11 cellular contexts compared by ENCODE assay signal in genomic region chr5:74765201-74765600, GRCh38. TPM values are rescaled to one million over a fixed set of nuclear protein-coding genes. Genes with fewer than 3 reads are reported as not detected.
DNase-seq lines count a peak whose midpoint lies in the region; ATAC-seq and TF ChIP-seq lines count a peak whose summit lies in the region.
"Had no signal": no experiment of that assay in that cellular context is flagged by ENCODE, and none has a peak within 500 bp of the region (broad histone marks: within the 10 kb centered on the region; RNA-seq: fewer than 3 reads in every experiment).

No MANE protein-coding gene starts in this region.

- no peak overlapping the region for H3K4me3 ChIP-seq in CD8-positive, alpha-beta memory T cell (ENCODE audit: low read length)
- H3K4me3 ChIP-seq in Karpas-422 (ENCODE audit: low read length) (peak overlapping the region; percentile 97; the same call in 1 of the 2 replicates), mesodermal cell (ENCODE audit: extremely low read depth, insufficient read depth, low read length, poor library complexity, severe bottlenecking) (no peak overlapping the region), brain microvascular endothelial cell (ENCODE audit: low read depth, low read length) (no peak overlapping the region)

- no peaks in the 10 kb centered on the region for H3K27me3 ChIP-seq in CD8-positive, alpha-beta memory T cell (ENCODE audit: insufficient read depth, low read length, poor library complexity, severe bottlenecking)
- H3K27me3 ChIP-seq in Karpas-422 (ENCODE audit: low read length) (no peaks in the 10 kb centered on the region), brain microvascular endothelial cell (replicated peaks) (no peaks in the 10 kb centered on the region)
- H3K27me3 ChIP-seq: heart left ventricle had no signal

- H3K9me3 ChIP-seq in CD8-positive, alpha-beta memory T cell (ENCODE audit: low read length) = no peaks in the 10 kb centered on the region
- H3K9me3 ChIP-seq in Karpas-422 (ENCODE audit: low read length) = no peaks in the 10 kb centered on the region
- no peaks in the 10 kb centered on the region for H3K9me3 ChIP-seq in mesodermal cell (ENCODE audit: control insufficient read depth, low read length)
- H3K9me3 ChIP-seq: heart left ventricle had no signal

- no peaks in the 10 kb centered on the region for H3K9me2 ChIP-seq in Karpas-422 (replicated peaks; ENCODE audit: insufficient read depth, low read length)

- H3K27me3 Mint-ChIP-seq in CD8-positive, alpha-beta memory T cell = no peaks in the 10 kb centered on the region
- no peaks in the 10 kb centered on the region for H3K27me3 Mint-ChIP-seq in activated naive CD8-positive, alpha-beta T cell treated with anti-CD3 and anti-CD28 coated beads, Interleukin-2, amount 10 ng/mL, durations not matched to agents 7 days and 5 days

- no peak for TF ChIP-seq CTCF in brain microvascular endothelial cell (IDR thresholded peaks at IDR 0.05; ENCODE audit: low read depth, low read length, missing control alignments)

- peaks cover 33% of the 10 kb centered on the region for H3K4me1 ChIP-seq in CD8-positive, alpha-beta memory T cell (ENCODE audit: insufficient read depth, low read length)
- peaks cover 27% of the 10 kb centered on the region for H3K4me1 ChIP-seq in Karpas-422 (ENCODE audit: low read length)
- H3K4me1 ChIP-seq in mesodermal cell (ENCODE audit: control insufficient read depth, insufficient read depth, low read length, poor library complexity, severe bottlenecking) = peaks cover 23% of the 10 kb centered on the region

- no peak overlapping the region for H3K9ac ChIP-seq in Karpas-422 (ENCODE audit: low read length)

- no peak overlapping the region for H3K27ac ChIP-seq in CD8-positive, alpha-beta memory T cell (ENCODE audit: low read depth, low read length)
- no peak overlapping the region for H3K27ac ChIP-seq in Karpas-422 (ENCODE audit: low read length)
- H3K27ac ChIP-seq in mesodermal cell (ENCODE audit: low read depth, low read length, severe bottlenecking) = peak overlapping the region; percentile 46
- H3K27ac ChIP-seq in brain microvascular endothelial cell = no peak overlapping the region
- H3K27ac ChIP-seq: heart left ventricle had no signal

- H3K9me3 Mint-ChIP-seq in CD8-positive, alpha-beta memory T cell = no peaks in the 10 kb centered on the region
- H3K9me3 Mint-ChIP-seq in activated naive CD8-positive, alpha-beta T cell treated with anti-CD3 and anti-CD28 coated beads, Interleukin-2, amount 10 ng/mL, durations not matched to agents 7 days and 5 days = no peaks in the 10 kb centered on the region

- H3K36me3 Mint-ChIP-seq in CD8-positive, alpha-beta memory T cell = peaks cover 0 to 54% (median 4%) of the 10 kb centered on the region in 3 donors
- H3K36me3 Mint-ChIP-seq in activated naive CD8-positive, alpha-beta T cell treated with anti-CD3 and anti-CD28 coated beads, Interleukin-2, amount 10 ng/mL, durations not matched to agents 7 days and 5 days = peaks cover 10% of the 10 kb centered on the region

- H3K27ac Mint-ChIP-seq in CD8-positive, alpha-beta memory T cell = peak overlapping the region in 4 of 8 donors; percentile 6 to 71 (median 16)
- H3K27ac Mint-ChIP-seq in activated naive CD8-positive, alpha-beta T cell treated with anti-CD3 and anti-CD28 coated beads, Interleukin-2, amount 10 ng/mL, durations not matched to agents 7 days and 5 days = peak overlapping the region; percentile 5

- H3K79me2 ChIP-seq in Karpas-422 (ENCODE audit: low read length) = peaks cover 90% of the 10 kb centered on the region

- CTCF ChIA-PET in CD8-positive, alpha-beta memory T cell (lab: Charles Lee) = interaction anchor here (1.0 to 1.8 kb wide), 3 partner anchors 10 to 572 kb away, joined by 3 to 4 read pairs (median 4); partner anchors contain the start of gene HMGCR

- no peak overlapping the region for H2AFZ ChIP-seq in Karpas-422 (ENCODE audit: low read length)

- 90 to 95% methylated on average over 2 to 3 of the region's 9 CpGs for WGBS in mesodermal cell (ENCODE audit: insufficient coverage in 2 of 2), 2 experiments

- in situ Hi-C loops in brain microvascular endothelial cell (cut with HindIII; ENCODE audit: low pct_ligation_motif_present, low sequenced_read_pairs) = no loop called here

- H3K36me3 ChIP-seq in CD8-positive, alpha-beta memory T cell (ENCODE audit: insufficient read depth, low read length) = peaks cover 4% of the 10 kb centered on the region
- H3K36me3 ChIP-seq in Karpas-422 (ENCODE audit: insufficient read depth, low read length) = peaks cover 23% of the 10 kb centered on the region; the same call in 1 of the 2 replicates
- H3K36me3 ChIP-seq in mesodermal cell (ENCODE audit: control insufficient read depth, insufficient read depth, low read length) = peaks cover 27% of the 10 kb centered on the region
- peaks cover 8% of the 10 kb centered on the region for H3K36me3 ChIP-seq in brain microvascular endothelial cell (replicated peaks)

- POLR2A ChIA-PET in CD8-positive, alpha-beta memory T cell (lab: Charles Lee) = no interaction called here
- POLR2A ChIA-PET in activated naive CD8-positive, alpha-beta T cell treated with anti-CD3 and anti-CD28 coated beads, Interleukin-2, amount 10 ng/mL, durations not matched to agents 7 days and 5 days (lab: Charles Lee) = no interaction called here

- peaks cover 40 to 65% (median 64%) of the 10 kb centered on the region in 3 donors for H3K4me1 Mint-ChIP-seq in CD8-positive, alpha-beta memory T cell
- H3K4me1 Mint-ChIP-seq in activated naive CD8-positive, alpha-beta T cell treated with anti-CD3 and anti-CD28 coated beads, Interleukin-2, amount 10 ng/mL, durations not matched to agents 7 days and 5 days = peaks cover 24% of the 10 kb centered on the region

- DNase-seq in CD8-positive, alpha-beta memory T cell = no peak
- DNase-seq in Karpas-422 = no peak
- no peak for DNase-seq in activated naive CD8-positive, alpha-beta T cell treated with anti-CD3 and anti-CD28 coated beads, Interleukin-2, amount 10 ng/mL, durations not matched to agents 7 days and 5 days
- no peak for DNase-seq in brain microvascular endothelial cell
- no peak for DNase-seq in activated effector memory CD4-positive, alpha-beta T cell treated with anti-CD3 and anti-CD28 coated beads, Interleukin-2, amount 50 U/mL, for 16 hours
- no peak for DNase-seq in medulla oblongata (ENCODE audit: extremely low spot score)
- no peak for DNase-seq in inferior parietal cortex (ENCODE audit: extremely low spot score)
- DNase-seq: H7, heart left ventricle, NCI-H1694 treated with DMSO at 0.1 percent for 48 hours had no signal

- peaks cover 11% of the 10 kb centered on the region for H4K20me1 ChIP-seq in Karpas-422 (ENCODE audit: insufficient read depth, low read depth, low read length)

- H3K4me3 Mint-ChIP-seq in CD8-positive, alpha-beta memory T cell = peak overlapping the region; percentile 64 to 100 (median 100)
- peak overlapping the region; percentile 21 for H3K4me3 Mint-ChIP-seq in activated naive CD8-positive, alpha-beta T cell treated with anti-CD3 and anti-CD28 coated beads, Interleukin-2, amount 10 ng/mL, durations not matched to agents 7 days and 5 days

- no peak for ATAC-seq in activated naive CD8-positive, alpha-beta T cell treated with anti-CD3 and anti-CD28 coated beads, Interleukin-2, amount 10 ng/mL, durations not matched to agents 7 days and 5 days (ENCODE audit: low read depth)
- ATAC-seq: heart left ventricle had no signal

- peak overlapping the region; percentile 79 for H3K4me2 ChIP-seq in Karpas-422 (ENCODE audit: low read depth, low read length, poor library complexity, severe bottlenecking)

RNA-seq across cellular contexts. Expression of gene GFM2, which starts 1.7 kb away (rescaled TPM):
- 10 to 100 TPM; 33.2 to 33.9 TPM for total RNA-seq in CD8-positive, alpha-beta memory T cell
- polyA plus RNA-seq in CD8-positive, alpha-beta memory T cell = 9.1 TPM
- total RNA-seq in Karpas-422 (2014; rRNA removed; shearing (Covaris generic); ENCODE audit: low replicate concordance) = 33.4 and 44.5 TPM in 2 replicates
- total RNA-seq in activated naive CD8-positive, alpha-beta T cell treated with anti-CD3 and anti-CD28 coated beads, Interleukin-2, amount 10 ng/mL, durations not matched to agents 7 days and 5 days = 10 to 100 TPM; 24.0 to 26.2 TPM
- 32.9 TPM for polyA plus RNA-seq in mesodermal cell (2013, experiment 1 of 2)
- polyA plus RNA-seq in mesodermal cell (2013, experiment 2 of 2) = 32.5 TPM

RNA-seq across cellular contexts. Expression of gene NSA2, which starts 1.8 kb away (rescaled TPM):
- 100 to 1,000 TPM; 167 TPM for total RNA-seq in CD8-positive, alpha-beta memory T cell
- 52.2 TPM for polyA plus RNA-seq in CD8-positive, alpha-beta memory T cell
- 117 and 131 TPM in 2 replicates for total RNA-seq in Karpas-422 (2014; rRNA removed; shearing (Covaris generic); ENCODE audit: low replicate concordance)
- 100 to 1,000 TPM; 124 to 126 TPM for total RNA-seq in activated naive CD8-positive, alpha-beta T cell treated with anti-CD3 and anti-CD28 coated beads, Interleukin-2, amount 10 ng/mL, durations not matched to agents 7 days and 5 days
- polyA plus RNA-seq in mesodermal cell (2013, experiment 1 of 2) = 73.3 TPM
- 137 TPM for polyA plus RNA-seq in mesodermal cell (2013, experiment 2 of 2)
